29 cellular contexts compared by ENCODE assay signal in the genomic region with DNA sequence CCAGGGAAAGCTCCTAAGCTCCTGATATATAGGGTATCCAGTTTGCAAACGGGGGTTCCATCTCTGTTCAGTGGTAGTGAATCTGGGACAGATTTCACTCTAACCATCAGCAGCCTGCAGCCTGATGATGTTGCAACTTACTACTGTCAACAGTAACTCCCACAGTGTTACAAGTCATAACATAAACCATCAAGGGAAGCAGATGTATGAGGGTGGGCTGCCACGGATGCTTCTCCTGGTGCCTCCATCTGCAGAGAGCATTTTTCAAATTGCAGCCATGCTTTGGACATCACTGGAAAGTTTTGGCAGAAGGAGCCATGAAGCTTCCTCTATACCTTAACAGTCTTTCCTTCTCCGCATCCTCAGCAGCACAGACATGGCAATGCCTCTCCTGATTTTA.
"Had no signal": no experiment of that assay in that cellular context is flagged by ENCODE, and none has a peak within 500 bp of the region (broad histone marks: within the 10 kb centered on the region; RNA-seq: fewer than 3 reads in every experiment).

No MANE protein-coding gene starts in this region.

- H3K36me3 ChIP-seq: adrenal gland, MG63, SJCRH30, WERI-Rb-1 had no signal

- H3K27ac ChIP-seq: adrenal gland, SJCRH30, SK-N-MC, WERI-Rb-1 had no signal

- H3K27me3 ChIP-seq: adrenal gland, SJCRH30 had no signal

- DNase-seq: activated CD4-positive, alpha-beta T cell treated with anti-CD3 and anti-CD28 coated beads for 36 hours; activated CD4-positive, alpha-beta T cell treated with anti-CD3 and anti-CD28 coated beads, Interleukin-2, amount 10 ng/mL, durations not matched to agents 7 days and 5 days; activated CD4-positive, alpha-beta T cell treated with anti-CD3 and anti-CD28 coated beads, Interleukin-2, amount 50 U/mL, for 48 hours; activated CD8-positive, alpha-beta T cell treated with anti-CD3 and anti-CD28 coated beads, Interleukin-2, amount 10 ng/mL, durations not matched to agents 7 days and 5 days; activated gamma-delta T cell; activated naive CD4-positive, alpha-beta T cell treated with anti-CD3 and anti-CD28 coated beads for 36 hours; activated T-cell treated with anti-CD3 and anti-CD28 coated beads, Interleukin-2, amount 50 U/mL, for 24 hours; anterior cingulate cortex; caudate nucleus; Kasumi-1; MG63; MV-4-11; NCI-H1092; NCI-H1436 treated with DMSO at 0.1 percent for 48 hours; NCI-H1694 treated with DMSO at 0.1 percent for 48 hours; NCI-H2029; NCI-H345; NCI-H524 treated with DMSO at 0.1 percent for 48 hours; SHP77; SJCRH30; T1000 had no signal

- H3K4me3 Mint-ChIP-seq: activated CD4-positive, alpha-beta T cell treated with anti-CD3 and anti-CD28 coated beads for 36 hours; activated CD4-positive, alpha-beta T cell treated with anti-CD3 and anti-CD28 coated beads, Interleukin-2, amount 10 ng/mL, durations not matched to agents 7 days and 5 days; activated CD8-positive, alpha-beta T cell treated with anti-CD3 and anti-CD28 coated beads, Interleukin-2, amount 10 ng/mL, durations not matched to agents 7 days and 5 days; activated naive CD4-positive, alpha-beta T cell treated with anti-CD3 and anti-CD28 coated beads for 36 hours; activated T-cell treated with anti-CD3 and anti-CD28 coated beads, Interleukin-2, amount 50 U/mL, for 24 hours; brain had no signal

- H3K4me1 ChIP-seq: adrenal gland, SJCRH30 had no signal

- H3K36me3 Mint-ChIP-seq: activated naive CD4-positive, alpha-beta T cell treated with anti-CD3 and anti-CD28 coated beads, Interleukin-2, amount 50 U/mL, for 72 hours; brain had no signal

- H3K4me1 Mint-ChIP-seq: activated CD4-positive, alpha-beta T cell treated with anti-CD3 and anti-CD28 coated beads for 36 hours; activated CD4-positive, alpha-beta T cell treated with anti-CD3 and anti-CD28 coated beads, Interleukin-2, amount 10 ng/mL, durations not matched to agents 7 days and 5 days; brain had no signal

- H3K4me3 ChIP-seq: adrenal gland, MG63, SJCRH30, SK-N-MC had no signal

- ATAC-seq: activated CD4-positive, alpha-beta T cell treated with anti-CD3 and anti-CD28 coated beads for 36 hours; activated CD4-positive, CD25-positive, alpha-beta regulatory T cell treated with anti-CD3 and anti-CD28 coated beads, Interleukin-2, amount 50 U/mL, for 24 hours; activated CD8-positive, alpha-beta T cell treated with anti-CD3 and anti-CD28 coated beads, Interleukin-2, amount 10 ng/mL, durations not matched to agents 7 days and 5 days; activated naive CD4-positive, alpha-beta T cell treated with anti-CD3 and anti-CD28 coated beads, Interleukin-2, amount 50 U/mL, for 72 hours; Panc1 had no signal

- H3K9me3 Mint-ChIP-seq: activated CD4-positive, alpha-beta T cell treated with anti-CD3 and anti-CD28 coated beads, Interleukin-2, amount 10 ng/mL, durations not matched to agents 7 days and 5 days; activated naive CD4-positive, alpha-beta T cell treated with anti-CD3 and anti-CD28 coated beads for 36 hours; activated naive CD4-positive, alpha-beta T cell treated with anti-CD3 and anti-CD28 coated beads, Interleukin-2, amount 50 U/mL, for 72 hours; activated T-cell treated with anti-CD3 and anti-CD28 coated beads, Interleukin-2, amount 50 U/mL, for 24 hours; activated T-helper 2 cell treated with anti-CD3 and anti-CD28 coated beads, Interferon-gamma antibody, Interleukin-2, Interleukin-4, amounts not matched to agents 10 μg/mL and 5 μg/mL and 100 μg/mL, durations not matched to agents 14 hours and 24 hours and 36 hours; brain had no signal

- H3K9me3 ChIP-seq: adrenal gland, MG63, SJCRH30 had no signal

- H3K27ac Mint-ChIP-seq: activated CD4-positive, alpha-beta T cell treated with anti-CD3 and anti-CD28 coated beads for 36 hours; activated CD4-positive, alpha-beta T cell treated with anti-CD3 and anti-CD28 coated beads, Interleukin-2, amount 10 ng/mL, durations not matched to agents 7 days and 5 days; activated CD8-positive, alpha-beta T cell treated with anti-CD3 and anti-CD28 coated beads, Interleukin-2, amount 10 ng/mL, durations not matched to agents 7 days and 5 days; activated naive CD4-positive, alpha-beta T cell treated with anti-CD3 and anti-CD28 coated beads for 36 hours; activated naive CD4-positive, alpha-beta T cell treated with anti-CD3 and anti-CD28 coated beads, Interleukin-2, amount 50 U/mL, for 72 hours; activated T-cell treated with anti-CD3 and anti-CD28 coated beads, Interleukin-2, amount 50 U/mL, for 24 hours; activated T-helper 2 cell treated with anti-CD3 and anti-CD28 coated beads, Interferon-gamma antibody, Interleukin-2, Interleukin-4, amounts not matched to agents 10 μg/mL and 5 μg/mL and 100 μg/mL, durations not matched to agents 14 hours and 24 hours and 36 hours; brain had no signal
